In genomic region chr15:48046813-48047483, GRCh38 we compare ENCODE assay signal across 1 cellular context.
TF ChIP-seq lines count a peak whose summit lies in the region.

No MANE protein-coding gene starts in this region.

TF ChIP-seq in H1, 55 proteins besides CTCF, POLR2A, EP300 and RAD21 (continued from another document):
- no peak for TF ChIP-seq CTBP2 (IDR thresholded peaks at IDR 0.05; ENCODE audit: borderline replicate concordance, insufficient read depth, insufficient read length, low read length)
- TF ChIP-seq TAF7 (optimal IDR thresholded peaks at IDR 0.05; ENCODE audit: borderline replicate concordance, low read depth, low read length): no peak
- no peak for TF ChIP-seq RNF2 (IDR thresholded peaks at IDR 0.05; ENCODE audit: borderline replicate concordance, low read depth, low read length, missing control alignments, poor library complexity, severe bottlenecking)
- TF ChIP-seq FOSL1 (IDR thresholded peaks at IDR 0.05; ENCODE audit: insufficient read depth, low read depth, low read length): no peak
- TF ChIP-seq TCF12 (IDR thresholded peaks at IDR 0.05; ENCODE audit: low read depth, low read length): no peak
- TF ChIP-seq SAP30 (IDR thresholded peaks at IDR 0.05; ENCODE audit: insufficient read depth, insufficient replicate concordance, low read length): no peak
- TF ChIP-seq RXRA (IDR thresholded peaks at IDR 0.05; ENCODE audit: insufficient read depth, low read depth, low read length): no peak
- no peak for TF ChIP-seq SUZ12 (IDR thresholded peaks at IDR 0.05; ENCODE audit: low read length)
- TF ChIP-seq CBX8 (IDR thresholded peaks at IDR 0.05; ENCODE audit: borderline replicate concordance, low read depth, low read length): no peak
- TF ChIP-seq SRF (IDR thresholded peaks at IDR 0.05; ENCODE audit: low read depth, low read length): no peak
- no peak for TF ChIP-seq CHD2 (IDR thresholded peaks at IDR 0.05; ENCODE audit: low read length)
- no peak for TF ChIP-seq ATF2 (IDR thresholded peaks at IDR 0.05; ENCODE audit: low read length)
- no peak for TF ChIP-seq TBP (IDR thresholded peaks at IDR 0.05; ENCODE audit: low read depth, low read length)
- no peak for TF ChIP-seq TAF1 (IDR thresholded peaks at IDR 0.05; ENCODE audit: low read depth, low read length)
- TF ChIP-seq BACH1 (IDR thresholded peaks at IDR 0.05; ENCODE audit: low read length): no peak
- no peak for TF ChIP-seq SIRT6 (IDR thresholded peaks at IDR 0.05; ENCODE audit: low read length)
- no peak for TF ChIP-seq YY1 (IDR thresholded peaks at IDR 0.05; ENCODE audit: low read depth, low read length)
- TF ChIP-seq HDAC6 (IDR thresholded peaks at IDR 0.05; ENCODE audit: low read depth, low read length): no peak
